20 cellular contexts compared by ENCODE assay signal in the genomic region with DNA sequence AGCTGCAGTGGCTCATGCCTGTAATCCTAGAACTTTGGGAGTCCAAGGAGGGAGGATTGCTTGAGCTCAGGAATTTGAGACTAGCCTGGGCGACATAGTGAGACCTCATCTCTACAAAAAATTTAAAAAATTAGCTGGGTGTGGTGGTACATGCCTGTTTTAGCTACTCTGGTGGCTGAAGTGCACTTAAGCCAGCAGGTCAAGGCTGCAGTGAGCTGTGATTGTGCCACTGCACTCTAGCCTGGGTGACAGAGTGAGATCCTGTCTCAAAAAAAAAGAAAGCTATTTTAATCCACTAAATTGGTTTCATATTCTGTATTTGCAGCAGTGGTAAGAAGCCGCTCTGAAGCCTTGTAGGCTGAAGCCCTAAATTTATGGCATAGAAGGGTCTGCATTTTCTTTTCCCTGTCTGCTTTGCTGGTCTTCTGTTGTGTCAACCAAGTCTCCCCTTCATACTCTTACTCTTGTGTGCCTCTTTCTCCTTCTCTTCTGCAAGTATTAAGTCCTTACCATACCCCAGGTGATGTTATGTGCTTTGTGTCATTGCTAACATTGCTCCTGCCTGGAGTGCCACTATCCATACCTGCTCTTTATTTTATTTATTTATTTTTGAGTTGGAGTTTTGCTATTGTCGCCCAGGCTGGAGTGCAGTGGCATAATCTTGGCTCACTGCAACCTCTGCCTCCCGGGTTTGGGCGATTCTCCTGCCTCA.
"Had no signal": no experiment of that assay in that cellular context is flagged by ENCODE, and none has a peak within 500 bp of the region (broad histone marks: within the 10 kb centered on the region; RNA-seq: fewer than 3 reads in every experiment).

No MANE protein-coding gene starts in this region.

- H3K27me3 ChIP-seq: adrenal gland, SJSA1 had no signal

- H3K36me3 ChIP-seq: adrenal gland, SJSA1 had no signal

- H3K4me1 Mint-ChIP-seq: activated naive CD8-positive, alpha-beta T cell treated with anti-CD3 and anti-CD28 coated beads, Interleukin-2, amount 10 ng/mL, durations not matched to agents 7 days and 5 days had no signal

- H3K9me3 ChIP-seq: adrenal gland, SJSA1 had no signal

- H3K36me3 Mint-ChIP-seq: activated naive CD8-positive, alpha-beta T cell treated with anti-CD3 and anti-CD28 coated beads, Interleukin-2, amount 10 ng/mL, durations not matched to agents 7 days and 5 days had no signal

- DNase-seq: activated CD4-positive, alpha-beta T cell treated with anti-CD3 and anti-CD28 coated beads for 4 hours; activated CD8-positive, alpha-beta memory T cell treated with anti-CD3 and anti-CD28 coated beads, Interleukin-2, amount 50 U/mL, for 48 hours; activated CD8-positive, alpha-beta T cell treated with anti-CD3 and anti-CD28 coated beads for 36 hours; activated naive CD4-positive, alpha-beta T cell treated with anti-CD3 and anti-CD28 coated beads, Interleukin-2, amount 50 U/mL, for 16 hours; activated naive CD8-positive, alpha-beta T cell treated with anti-CD3 and anti-CD28 coated beads, Interleukin-2, amount 10 ng/mL, durations not matched to agents 7 days and 5 days; activated T-cell treated with anti-CD3 and anti-CD28 coated beads, Interleukin-2, amount 50 U/mL, for 1 hour; adrenal gland; anterior cingulate cortex; Karpas-422; NCI-H1092; NCI-H1930; NCI-H524; PC-3; SHP77; SW 1271 had no signal

- H3K4me1 ChIP-seq: adrenal gland, SJSA1 had no signal

- ATAC-seq: activated CD4-positive, CD25-positive, alpha-beta regulatory T cell treated with anti-CD3 and anti-CD28 coated beads, Interleukin-2, amount 50 U/mL, for 24 hours; activated CD8-positive, alpha-beta T cell treated with anti-CD3 and anti-CD28 coated beads for 36 hours; K562; PC-3; SK-N-SH treated with all-trans-retinoic acid at 6 μM for 48 hours had no signal

- H3K27ac Mint-ChIP-seq: activated CD8-positive, alpha-beta T cell treated with anti-CD3 and anti-CD28 coated beads for 36 hours; activated naive CD8-positive, alpha-beta T cell treated with anti-CD3 and anti-CD28 coated beads, Interleukin-2, amount 10 ng/mL, durations not matched to agents 7 days and 5 days; T-helper 1 cell treated with Interleukin-12 subunit alpha and Interleukin-12 subunit beta and Interleukin-4 antibody, amounts not matched to agents 30 μg/mL and 1 μg/mL, for 36 hours had no signal

- H3K4me3 Mint-ChIP-seq: activated CD8-positive, alpha-beta T cell treated with anti-CD3 and anti-CD28 coated beads for 36 hours; activated naive CD8-positive, alpha-beta T cell treated with anti-CD3 and anti-CD28 coated beads, Interleukin-2, amount 10 ng/mL, durations not matched to agents 7 days and 5 days; T-helper 1 cell treated with Interleukin-12 subunit alpha and Interleukin-12 subunit beta and Interleukin-4 antibody, amounts not matched to agents 30 μg/mL and 1 μg/mL, for 36 hours had no signal

- H3K27ac ChIP-seq: adrenal gland, SJSA1 had no signal

- H3K4me3 ChIP-seq: adrenal gland, K562, SJSA1 had no signal

- H3K9me3 Mint-ChIP-seq: activated CD8-positive, alpha-beta T cell treated with anti-CD3 and anti-CD28 coated beads for 36 hours; activated naive CD8-positive, alpha-beta T cell treated with anti-CD3 and anti-CD28 coated beads, Interleukin-2, amount 10 ng/mL, durations not matched to agents 7 days and 5 days; T-helper 1 cell treated with Interleukin-12 subunit alpha and Interleukin-12 subunit beta and Interleukin-4 antibody, amounts not matched to agents 30 μg/mL and 1 μg/mL, for 36 hours had no signal
